Comparison of ENCODE assay signal across 21 cellular contexts in the genomic region with DNA sequence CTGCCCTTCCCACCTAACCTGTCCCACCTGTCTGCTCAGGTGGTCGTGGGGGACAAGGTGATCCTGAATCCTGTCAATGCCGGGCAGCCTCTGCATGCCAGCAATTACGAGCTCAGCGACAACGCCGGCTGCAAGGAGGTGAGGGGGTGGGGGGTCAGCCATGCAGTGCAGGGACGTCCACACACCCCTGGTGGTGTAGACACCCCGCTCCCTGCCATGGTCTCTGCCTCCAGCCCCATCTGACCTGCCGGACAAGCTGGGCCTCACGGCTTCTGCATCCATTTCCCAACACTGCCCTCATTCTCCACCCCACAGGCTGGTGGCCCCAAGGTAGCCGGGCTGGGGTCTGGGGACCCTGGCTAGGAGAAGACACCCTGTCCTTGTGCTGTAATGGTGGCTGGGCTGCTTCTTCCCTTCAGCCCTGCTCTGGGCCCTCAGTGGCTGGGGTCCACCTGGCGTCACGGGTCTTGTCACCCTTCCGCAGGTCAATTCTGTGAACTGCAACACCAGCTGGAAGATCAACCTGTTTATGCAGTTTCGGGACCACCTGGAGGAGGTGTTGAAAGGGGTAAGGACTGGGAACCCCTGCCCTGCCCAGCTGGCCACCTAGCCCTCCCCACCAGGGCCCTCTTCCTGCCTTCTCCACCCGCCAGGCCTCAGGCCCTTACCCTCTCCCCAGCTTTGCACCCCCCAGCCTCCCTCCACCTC.
"Had no signal": no experiment of that assay in that cellular context is flagged by ENCODE, and none has a peak within 500 bp of the region (broad histone marks: within the 10 kb centered on the region; RNA-seq: fewer than 3 reads in every experiment).

No MANE protein-coding gene starts in this region.

- ATAC-seq: T-cell had no signal

- H3K27ac ChIP-seq: KMS-11 had no signal

- H3K4me1 Mint-ChIP-seq: T-cell had no signal

- H3K9me3 Mint-ChIP-seq: T-cell had no signal

- H3K27ac Mint-ChIP-seq: T-cell had no signal

- DNase-seq: Kasumi-1, MM.1S, NCI-H1092 treated with DMSO at 0.1 percent for 48 hours, NCI-H1436, NCI-H187, NCI-H2029, NCI-H2081 treated with DMSO at 0.1 percent for 48 hours, NCI-H2171, NCI-H226, NCI-H446, NCI-H510A, NCI-H524 treated with DMSO at 0.1 percent for 48 hours, NCI-H69, NCI-H774, RPMI8226, SHP77, SK-N-SH, SW 1271, T-cell had no signal

- H3K4me2 ChIP-seq: KMS-11, SK-N-SH had no signal

- FAIRE-seq: RCC 7860 had no signal

- H3K9me3 ChIP-seq: SK-N-SH had no signal

- H3K4me3 Mint-ChIP-seq: T-cell had no signal

- H3K27me3 Mint-ChIP-seq: T-cell had no signal

- H3K9ac ChIP-seq: KMS-11, SK-N-SH had no signal
